In genomic region chr12:56234746-56235436, GRCh38 we compare ENCODE assay signal across 19 cellular contexts. TPM values are rescaled to one million over a fixed set of nuclear protein-coding genes. Genes with fewer than 3 reads are reported as not detected.
"Had no signal": no experiment of that assay in that cellular context is flagged by ENCODE, and none has a peak within 500 bp of the region (broad histone marks: within the 10 kb centered on the region; RNA-seq: fewer than 3 reads in every experiment).

No MANE protein-coding gene starts in this region.

- H3K27ac Mint-ChIP-seq: activated CD8-positive, alpha-beta T cell treated with anti-CD3 and anti-CD28 coated beads for 36 hours; activated naive CD8-positive, alpha-beta T cell treated with anti-CD3 and anti-CD28 coated beads, Interleukin-2, amount 10 ng/mL, durations not matched to agents 7 days and 5 days; activated T-cell treated with anti-CD3 and anti-CD28 coated beads, Interleukin-2, amount 50 U/mL, for 72 hours; stimulated activated naive CD8-positive, alpha-beta T cell treated with anti-CD3 and anti-CD28 coated beads, Interleukin-15, Interleukin-2, amounts not matched to agents 100 ng/mL and 50 ng/mL, for 24 hours; T-helper 1 cell treated with Interleukin-12 subunit alpha and Interleukin-12 subunit beta and Interleukin-4 antibody, amounts not matched to agents 30 μg/mL and 1 μg/mL, for 36 hours had no signal

- DNase-seq: activated CD4-positive, alpha-beta T cell treated with anti-CD3 and anti-CD28 coated beads for 4 hours; activated CD8-positive, alpha-beta memory T cell treated with anti-CD3 and anti-CD28 coated beads, Interleukin-2, amount 50 U/mL, for 4 hours; activated CD8-positive, alpha-beta T cell treated with anti-CD3 and anti-CD28 coated beads for 36 hours; activated naive CD8-positive, alpha-beta T cell treated with anti-CD3 and anti-CD28 coated beads, Interleukin-2, amount 10 ng/mL, durations not matched to agents 7 days and 5 days; activated T-cell treated with anti-CD3 and anti-CD28 coated beads, Interleukin-2, amount 50 U/mL, for 72 hours; anterior cingulate cortex; dorsolateral prefrontal cortex; left ventricle myocardium superior; mesendoderm; nucleus accumbens; stimulated activated CD4-positive, alpha-beta T cell treated with anti-CD3 and anti-CD28 coated beads, Interleukin-12 subunit alpha, Interleukin-12 subunit beta, amount 100 ng/mL, for 4 hours; upper lobe of right lung had no signal

- H3K4me3 Mint-ChIP-seq: activated CD8-positive, alpha-beta T cell treated with anti-CD3 and anti-CD28 coated beads for 36 hours; activated naive CD8-positive, alpha-beta T cell treated with anti-CD3 and anti-CD28 coated beads, Interleukin-2, amount 10 ng/mL, durations not matched to agents 7 days and 5 days; activated T-cell treated with anti-CD3 and anti-CD28 coated beads, Interleukin-2, amount 50 U/mL, for 72 hours; stimulated activated naive CD8-positive, alpha-beta T cell treated with anti-CD3 and anti-CD28 coated beads, Interleukin-15, Interleukin-2, amounts not matched to agents 100 ng/mL and 50 ng/mL, for 24 hours; T-helper 1 cell treated with Interleukin-12 subunit alpha and Interleukin-12 subunit beta and Interleukin-4 antibody, amounts not matched to agents 30 μg/mL and 1 μg/mL, for 36 hours had no signal

- H3K27me3 ChIP-seq: breast epithelium, dorsolateral prefrontal cortex, upper lobe of right lung had no signal

- H3K4me1 ChIP-seq: breast epithelium, upper lobe of right lung had no signal

- H3K9me3 Mint-ChIP-seq: activated CD8-positive, alpha-beta T cell treated with anti-CD3 and anti-CD28 coated beads for 36 hours; activated naive CD8-positive, alpha-beta T cell treated with anti-CD3 and anti-CD28 coated beads, Interleukin-2, amount 10 ng/mL, durations not matched to agents 7 days and 5 days; activated T-cell treated with anti-CD3 and anti-CD28 coated beads, Interleukin-2, amount 50 U/mL, for 72 hours; stimulated activated naive CD8-positive, alpha-beta T cell treated with anti-CD3 and anti-CD28 coated beads, Interleukin-15, Interleukin-2, amounts not matched to agents 100 ng/mL and 50 ng/mL, for 24 hours; T-helper 1 cell treated with Interleukin-12 subunit alpha and Interleukin-12 subunit beta and Interleukin-4 antibody, amounts not matched to agents 30 μg/mL and 1 μg/mL, for 36 hours had no signal

- H3K27ac ChIP-seq: breast epithelium, dorsolateral prefrontal cortex, upper lobe of right lung had no signal

- H3K4me3 ChIP-seq: breast epithelium, dorsolateral prefrontal cortex, upper lobe of right lung had no signal

- H3K9me3 ChIP-seq: breast epithelium, upper lobe of right lung had no signal

- H3K36me3 Mint-ChIP-seq: activated naive CD8-positive, alpha-beta T cell treated with anti-CD3 and anti-CD28 coated beads, Interleukin-2, amount 10 ng/mL, durations not matched to agents 7 days and 5 days had no signal

- FAIRE-seq: frontal cortex, keratinocyte had no signal

- ATAC-seq: activated CD8-positive, alpha-beta T cell treated with anti-CD3 and anti-CD28 coated beads for 36 hours; activated T-cell treated with anti-CD3 and anti-CD28 coated beads, Interleukin-2, amount 50 U/mL, for 72 hours; left ventricle myocardium superior; upper lobe of right lung had no signal

- H3K36me3 ChIP-seq: breast epithelium had no signal

- H3K27me3 Mint-ChIP-seq: activated CD8-positive, alpha-beta T cell treated with anti-CD3 and anti-CD28 coated beads for 36 hours; activated naive CD8-positive, alpha-beta T cell treated with anti-CD3 and anti-CD28 coated beads, Interleukin-2, amount 10 ng/mL, durations not matched to agents 7 days and 5 days; stimulated activated naive CD8-positive, alpha-beta T cell treated with anti-CD3 and anti-CD28 coated beads, Interleukin-15, Interleukin-2, amounts not matched to agents 100 ng/mL and 50 ng/mL, for 24 hours had no signal

RNA-seq across cellular contexts. Expression of gene SLC39A5, which starts 5.0 kb away (rescaled TPM):
- total RNA-seq: frontal cortex, left ventricle myocardium superior, myocyte, pulmonary artery endothelial cell had no signal
- polyA plus RNA-seq: keratinocyte had no signal
